In the genomic region with DNA sequence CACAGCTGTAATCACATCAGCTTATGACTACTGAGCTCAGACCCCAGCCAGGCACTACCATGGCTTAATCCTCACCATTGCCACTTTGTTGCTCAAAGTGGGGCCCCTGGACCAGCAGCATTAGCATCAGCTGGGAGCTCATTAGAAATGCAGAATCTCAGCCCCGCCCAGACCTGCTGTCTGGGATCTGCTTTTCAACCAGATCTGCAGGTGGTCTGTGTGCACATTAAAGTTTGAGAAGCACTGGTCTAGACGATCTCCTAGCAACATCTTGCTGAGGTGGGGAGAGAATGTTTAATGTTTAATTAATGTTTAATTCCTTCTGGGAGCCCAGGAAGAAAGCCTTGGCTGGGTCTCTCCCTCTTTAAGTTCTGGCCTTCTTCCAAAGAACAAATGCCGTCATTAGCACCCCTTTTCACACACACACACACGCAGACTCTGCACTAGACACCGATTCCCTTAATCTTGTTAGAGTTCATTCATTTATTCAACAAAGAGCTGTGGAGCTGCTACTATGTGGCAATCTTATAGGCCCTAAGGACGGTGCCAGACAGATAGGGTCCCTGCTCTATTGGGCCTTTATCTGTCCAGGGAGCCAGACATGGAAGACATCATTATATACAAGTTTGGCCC, we compare ENCODE assay signal across 13 cellular contexts. TPM values are rescaled to one million over a fixed set of nuclear protein-coding genes. Genes with fewer than 3 reads are reported as not detected.
DNase-seq lines count a peak whose midpoint lies in the region; ATAC-seq and TF ChIP-seq lines count a peak whose summit lies in the region.
"Had no signal": no experiment of that assay in that cellular context is flagged by ENCODE, and none has a peak within 500 bp of the region (broad histone marks: within the 10 kb centered on the region; RNA-seq: fewer than 3 reads in every experiment).

No MANE protein-coding gene starts in this region.

- H3K9me3 Mint-ChIP-seq in activated T-helper 17 cell treated with anti-CD3 and anti-CD28 coated beads, Interleukin-2, amount 50 U/mL, for 72 hours: no peaks in the 10 kb centered on the region
- H3K9me3 Mint-ChIP-seq in nephron (no peaks in the 10 kb centered on the region), CD14-positive monocyte (no peaks in the 10 kb centered on the region)
- H3K9me3 Mint-ChIP-seq: IgD-negative memory B cell, T-cell had no signal

- H3K27me3 Mint-ChIP-seq in activated T-helper 17 cell treated with anti-CD3 and anti-CD28 coated beads, Interleukin-2, amount 50 U/mL, for 72 hours: no peaks in the 10 kb centered on the region
- H3K27me3 Mint-ChIP-seq in nephron (ENCODE audit: low read depth): peaks cover 18% of the 10 kb centered on the region
- H3K27me3 Mint-ChIP-seq in CD14-positive monocyte (ENCODE audit: low read depth in 3 of 3): peaks cover 0 to 1% (median 0%) of the 10 kb centered on the region in 3 donors
- H3K27me3 Mint-ChIP-seq: T-cell had no signal

- H3K27ac Mint-ChIP-seq in activated T-helper 17 cell treated with anti-CD3 and anti-CD28 coated beads, Interleukin-2, amount 50 U/mL, for 72 hours: peak overlapping the region; percentile 66
- peak overlapping the region; percentile 92 to 95 (median 94) for H3K27ac Mint-ChIP-seq in nephron
- H3K27ac Mint-ChIP-seq in CD14-positive monocyte: no peak overlapping the region
- H3K27ac Mint-ChIP-seq: IgD-negative memory B cell, T-cell had no signal

- intact Hi-C loops in CD14-positive monocyte (cut with micrococcal nuclease): no loop called here

- no peaks in the 10 kb centered on the region for H3K36me3 Mint-ChIP-seq in activated T-helper 17 cell treated with anti-CD3 and anti-CD28 coated beads, Interleukin-2, amount 50 U/mL, for 72 hours (ENCODE audit: low read depth)
- no peaks in the 10 kb centered on the region for H3K36me3 Mint-ChIP-seq in nephron (ENCODE audit: low read depth)
- no peaks in the 10 kb centered on the region for H3K36me3 Mint-ChIP-seq in CD14-positive monocyte
- H3K36me3 Mint-ChIP-seq: IgD-negative memory B cell, T-cell had no signal

- no peak for ATAC-seq in activated T-helper 17 cell treated with anti-CD3 and anti-CD28 coated beads, Interleukin-2, amount 50 U/mL, for 72 hours (replicated peaks)
- no peak for ATAC-seq in GM19397 (IDR thresholded peaks at IDR 0.05; ENCODE audit: unreplicated experiment)
- ATAC-seq: T-cell had no signal

- H3K4me3 Mint-ChIP-seq in activated T-helper 17 cell treated with anti-CD3 and anti-CD28 coated beads, Interleukin-2, amount 50 U/mL, for 72 hours: no peak overlapping the region
- H3K4me3 Mint-ChIP-seq in nephron (no peak overlapping the region), CD14-positive monocyte (no peak overlapping the region)
- H3K4me3 Mint-ChIP-seq: IgD-negative memory B cell, T-cell had no signal

- no peak for TF ChIP-seq CTCF in nephron (IDR thresholded peaks at IDR 0.05; ENCODE audit: unreplicated experiment in 3 of 3)
- no peak for TF ChIP-seq CTCF in CD14-positive monocyte (IDR thresholded peaks at IDR 0.05)

- DNase-seq in COR-L47 (lab: John Stamatoyannopoulos, UW) (peak; percentile 82), NCI-H1105 treated with DMSO at 0.1 percent for 48 hours (lab: John Stamatoyannopoulos, UW) (peak; percentile 66), CD14-positive monocyte (ENCODE audit: low spot score) (no peak), activated T-cell treated with anti-CD3 and anti-CD28 coated beads for 4 hours (no peak), pons (ENCODE audit: low spot score) (no peak)
- DNase-seq: NCI-H2107, substantia nigra, T-cell had no signal

- peaks cover 11% of the 10 kb centered on the region for H3K4me1 Mint-ChIP-seq in activated T-helper 17 cell treated with anti-CD3 and anti-CD28 coated beads, Interleukin-2, amount 50 U/mL, for 72 hours
- H3K4me1 Mint-ChIP-seq in nephron (peaks cover 62% of the 10 kb centered on the region), CD14-positive monocyte (peaks cover 7% of the 10 kb centered on the region)

RNA-seq across cellular contexts. Expression of gene EDAR, which starts 53.7 kb away (rescaled TPM):
- not detected for total RNA-seq in activated T-helper 17 cell treated with anti-CD3 and anti-CD28 coated beads, Interleukin-2, amount 50 U/mL, for 72 hours
- polyA plus RNA-seq in CD14-positive monocyte: not detected
- total RNA-seq: astrocyte had no signal

Comparison
In these comparisons a context has a peak if more than half of its experiments do, and no peak if none do; other contexts are left out.
1. DNase-seq: peak in COR-L47 (single experiment) and NCI-H1105 treated with DMSO at 0.1 percent for 48 hours (single experiment); none in CD14-positive monocyte (single experiment), activated T-cell treated with anti-CD3 and anti-CD28 coated beads for 4 hours (single experiment) and pons (single experiment).
2. H3K27ac Mint-ChIP-seq: peak in activated T-helper 17 cell treated with anti-CD3 and anti-CD28 coated beads, Interleukin-2, amount 50 U/mL, for 72 hours (single experiment) and nephron (3 of 3); none in CD14-positive monocyte (0 of 7).